8 cellular contexts compared by ENCODE assay signal in the genomic region with DNA sequence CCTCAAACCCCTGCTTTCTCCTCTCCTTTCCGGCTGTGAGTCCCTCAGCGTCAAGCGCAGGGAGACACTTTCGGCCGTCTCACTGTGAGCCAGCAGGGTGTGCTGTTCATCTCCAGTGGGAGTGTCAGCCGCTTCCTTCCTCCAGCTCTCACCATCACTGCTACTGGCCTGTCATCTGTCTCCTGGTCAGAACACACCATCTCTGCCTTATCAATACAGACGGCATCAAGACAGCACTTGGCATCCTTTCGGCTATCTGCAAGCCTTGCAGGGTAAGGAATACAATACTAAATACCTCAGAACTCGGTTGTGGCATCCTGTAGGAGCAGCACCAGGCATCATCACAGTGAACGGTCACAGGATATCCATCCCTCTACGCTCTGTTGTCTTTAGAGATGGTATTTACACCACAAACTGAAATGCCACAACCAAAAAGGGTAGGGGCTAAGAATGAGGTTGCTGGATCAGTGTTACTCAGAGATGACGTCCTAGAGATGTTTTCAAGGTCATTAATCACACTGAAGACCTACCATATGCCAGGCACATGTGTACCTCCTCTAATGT. TPM values are rescaled to one million over a fixed set of nuclear protein-coding genes. Genes with fewer than 3 reads are reported as not detected.
DNase-seq lines count a peak whose midpoint lies in the region; ATAC-seq, FAIRE-seq and TF ChIP-seq lines count a peak whose summit lies in the region.

No MANE protein-coding gene starts in this region.

- POLR2A ChIA-PET in GM12878 (lab: Charles Lee): no interaction called here

- SMC1A ChIA-PET in GM12878 (lab: Charles Lee; ENCODE audit: uncharacterized antibody, unreplicated experiment): no interaction called here

- intact Hi-C loops in GM12878 (cut with micrococcal nuclease; ENCODE audit: unreplicated experiment): no loop called here

- H3K27me3 ChIP-seq in GM12878 (replicated peaks in 1 of 2; ENCODE audit: control insufficient read depth in 2 of 2, insufficient read depth in 2 of 2, low read length in 1 of 2): no peaks in the 10 kb centered on the region

- no peaks in the 10 kb centered on the region for H3K79me2 ChIP-seq in GM12878 (ENCODE audit: control insufficient read depth, insufficient read depth, low read length)

- H4K20me1 ChIP-seq in GM12878 (ENCODE audit: control insufficient read depth, insufficient read depth): 0 out of 2 replicates have a peak, but pooled peaks cover 2% of the 10 kb centered on the region

- peak; percentile 49; the same call in 1 of the 2 replicates for TF ChIP-seq POLR2A in GM12878 (IDR thresholded peaks at IDR 0.05; ENCODE audit: low read depth, low read length)

- in situ Hi-C loops in GM12878 (cut with MboI): no loop called here

- WGBS in GM12878 (ENCODE audit: insufficient coverage, insufficient replicate concordance, low lambda C conversion rate, missing lambda C conversion rate): 86% methylated on average over 12 of the region's 12 CpGs

- no peaks in the 10 kb centered on the region for H3K9me3 ChIP-seq in GM12878 (replicated peaks; ENCODE audit: control insufficient read depth, insufficient read depth, low read length)

- no peak overlapping the region for H3K27ac ChIP-seq in GM12878 (ENCODE audit: control insufficient read depth, insufficient read depth)

- FAIRE-seq in GM12878 (lab: Jason Lieb, UNC) (peak; percentile 31), GM19239 (lab: Jason Lieb, UNC) (no peak)

- CTCF ChIA-PET in GM12878 (lab: Yijun Ruan, JAX): interaction anchor here (1.0 to 1.5 kb wide), 2 partner anchors 109 to 156 kb away, joined by 3 to 5 read pairs; no protein-coding TSS in a partner anchor

- H3K4me3 ChIP-seq in GM12878: no peak overlapping the region

- TF ChIP-seq RAD21 in GM12878 (IDR thresholded peaks at IDR 0.05; ENCODE audit: insufficient read depth, low read depth, low read length): no peak

- BruUV-seq in GM12878 (replicated peaks; lab: Mats Ljungman, UMichigan): no TSS peak

- ATAC-seq in GM12878 (peak; percentile 75), left lobe of liver (peak; percentile 75)

- RAD21 ChIA-PET in GM12878 (lab: Charles Lee; ENCODE audit: unreplicated experiment): no interaction called here

- H2AFZ ChIP-seq in GM12878 (ENCODE audit: control insufficient read depth, low read depth, low read length): no peak overlapping the region

- no peaks in the 10 kb centered on the region for H3K4me1 ChIP-seq in GM12878 (ENCODE audit: control insufficient read depth, insufficient read depth, low read length)

- no peak overlapping the region for H3K4me2 ChIP-seq in GM12878 (ENCODE audit: control insufficient read depth, insufficient read depth)

- DNase-seq in NCI-H510A treated with DMSO at 0.1 percent for 48 hours (lab: John Stamatoyannopoulos, UW) (peak; percentile 23), NCI-H510A (lab: John Stamatoyannopoulos, UW) (no peak), NCI-H1092 (lab: John Stamatoyannopoulos, UW) (peak; percentile 24), GM12878 (ENCODE audit: low read depth, low spot score) (no peak), left lobe of liver (ENCODE audit: low spot score) (no peak), GM19239 (ENCODE audit: insufficient read length, low spot score) (no peak), DMS79 (lab: John Stamatoyannopoulos, UW) (no peak), T-helper 1 cell (no peak)

- H3K9ac ChIP-seq in GM12878 (ENCODE audit: control insufficient read depth, insufficient read depth, low read length): no peak overlapping the region

- peak; percentile 23 to 34 (median 25); a peak in 4 of 6 replicates for TF ChIP-seq CTCF in GM12878 (IDR thresholded peaks at IDR 0.05 in 2 of 3, conservative IDR thresholded peaks at IDR 0.05 in 1 of 3; ENCODE audit: control insufficient read depth in 2 of 3, extremely low read depth in 1 of 3, insufficient read depth in 1 of 3, low read depth in 3 of 3, low read length in 3 of 3)

- H3K36me3 ChIP-seq in GM12878 (ENCODE audit: control insufficient read depth in 2 of 2, insufficient read depth in 2 of 2, low read length in 1 of 2): no peaks in the 10 kb centered on the region; a peak in 2 of 4 replicates

- no peak for TF ChIP-seq EP300 in GM12878 (IDR thresholded peaks at IDR 0.05; ENCODE audit: borderline replicate concordance in 1 of 2, control insufficient read depth in 1 of 2, low read depth in 2 of 2, low read length in 2 of 2)

TF ChIP-seq in GM12878, 131 proteins besides CTCF, POLR2A, EP300 and RAD21 (continues in another document):
- TF ChIP-seq RAD51 (IDR thresholded peaks at IDR 0.05): no peak
- TF ChIP-seq, protein P1, sequence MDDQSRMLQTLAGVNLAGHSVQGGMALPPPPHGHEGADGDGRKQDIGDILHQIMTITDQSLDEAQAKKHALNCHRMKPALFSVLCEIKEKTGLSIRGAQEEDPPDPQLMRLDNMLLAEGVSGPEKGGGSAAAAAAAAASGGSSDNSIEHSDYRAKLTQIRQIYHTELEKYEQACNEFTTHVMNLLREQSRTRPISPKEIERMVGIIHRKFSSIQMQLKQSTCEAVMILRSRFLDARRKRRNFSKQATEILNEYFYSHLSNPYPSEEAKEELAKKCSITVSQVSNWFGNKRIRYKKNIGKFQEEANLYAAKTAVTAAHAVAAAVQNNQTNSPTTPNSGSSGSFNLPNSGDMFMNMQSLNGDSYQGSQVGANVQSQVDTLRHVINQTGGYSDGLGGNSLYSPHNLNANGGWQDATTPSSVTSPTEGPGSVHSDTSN (IDR thresholded peaks at IDR 0.05; ENCODE audit: insufficient replicate concordance, low read depth, low read length): no peak
- TF ChIP-seq, protein P2, sequence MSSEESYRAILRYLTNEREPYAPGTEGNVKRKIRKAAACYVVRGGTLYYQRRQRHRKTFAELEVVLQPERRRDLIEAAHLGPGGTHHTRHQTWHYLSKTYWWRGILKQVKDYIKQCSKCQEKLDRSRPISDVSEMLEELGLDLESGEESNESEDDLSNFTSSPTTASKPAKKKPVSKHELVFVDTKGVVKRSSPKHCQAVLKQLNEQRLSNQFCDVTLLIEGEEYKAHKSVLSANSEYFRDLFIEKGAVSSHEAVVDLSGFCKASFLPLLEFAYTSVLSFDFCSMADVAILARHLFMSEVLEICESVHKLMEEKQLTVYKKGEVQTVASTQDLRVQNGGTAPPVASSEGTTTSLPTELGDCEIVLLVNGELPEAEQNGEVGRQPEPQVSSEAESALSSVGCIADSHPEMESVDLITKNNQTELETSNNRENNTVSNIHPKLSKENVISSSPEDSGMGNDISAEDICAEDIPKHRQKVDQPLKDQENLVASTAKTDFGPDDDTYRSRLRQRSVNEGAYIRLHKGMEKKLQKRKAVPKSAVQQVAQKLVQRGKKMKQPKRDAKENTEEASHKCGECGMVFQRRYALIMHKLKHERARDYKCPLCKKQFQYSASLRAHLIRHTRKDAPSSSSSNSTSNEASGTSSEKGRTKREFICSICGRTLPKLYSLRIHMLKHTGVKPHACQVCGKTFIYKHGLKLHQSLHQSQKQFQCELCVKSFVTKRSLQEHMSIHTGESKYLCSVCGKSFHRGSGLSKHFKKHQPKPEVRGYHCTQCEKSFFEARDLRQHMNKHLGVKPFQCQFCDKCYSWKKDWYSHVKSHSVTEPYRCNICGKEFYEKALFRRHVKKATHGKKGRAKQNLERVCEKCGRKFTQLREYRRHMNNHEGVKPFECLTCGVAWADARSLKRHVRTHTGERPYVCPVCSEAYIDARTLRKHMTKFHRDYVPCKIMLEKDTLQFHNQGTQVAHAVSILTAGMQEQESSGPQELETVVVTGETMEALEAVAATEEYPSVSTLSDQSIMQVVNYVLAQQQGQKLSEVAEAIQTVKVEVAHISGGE (CRISPR knock-in tag; IDR thresholded peaks at IDR 0.05): no peak
- no peak for TF ChIP-seq TAF1 (IDR thresholded peaks at IDR 0.05; ENCODE audit: borderline replicate concordance, low read depth, low read length)

RNA-seq across cellular contexts. Expression of a gene that starts 20.7 kb away (rescaled TPM):
- total RNA-seq in GM12878 (2013; cell fraction: nucleolus; rRNA removed): 0.38 and 0.88 TPM in 2 replicates
- total RNA-seq in GM12878 (2014; rRNA removed): 0.11 and 0.16 TPM in 2 replicates
- total RNA-seq in GM12878 (2014; rRNA removed; fragmentation: Illumina TruSeq; extraction: Trizol): 0.18 and 0.23 TPM in 2 replicates
- 0.21 and 0.53 TPM in 2 replicates for total RNA-seq in GM12878 (2021)
- polyA plus RNA-seq in GM12878 (2011; ENCODE audit: low read depth): 0.07 TPM
- polyA plus RNA-seq in GM12878 (2011; rRNA removed): 0.27 and 0.43 TPM in 2 replicates
- 0.28 and 0.34 TPM in 2 replicates for polyA plus RNA-seq in GM12878 (2011; cell fraction: cytosol; rRNA removed)
- polyA plus RNA-seq in GM12878 (2011; cell fraction: nucleus; rRNA removed): 0.94 and 1.2 TPM in 2 replicates
- polyA plus RNA-seq in GM12878 (2012): 0.09 and 0.18 TPM in 2 replicates
- 0.05 and 0.18 TPM in 2 replicates for polyA plus RNA-seq in GM12878 (2014; fragmentation: Illumina TruSeq; extraction: Trizol)
- under 1 TPM; 0.02 to 0.08 TPM for polyA plus RNA-seq in GM12878 (2014; fragmentation: Nextera tagmentation; extraction: Ambion mirVana)
- 0.10 and 0.13 TPM in 2 replicates for polyA plus RNA-seq in GM12878 (2014; rRNA removed)
- polyA plus RNA-seq in GM12878 (2016; fragmentation: Nextera tagmentation; extraction: Ambion mirVana): not detected
- polyA minus RNA-seq in GM12878 (2011; rRNA and poly(A)+ RNA removed): 0.21 and 0.73 TPM in 2 replicates
- polyA minus RNA-seq in GM12878 (2011; cell fraction: cytosol; rRNA and poly(A)+ RNA removed): 0.52 and 0.67 TPM in 2 replicates
- 0.12 and 0.38 TPM in 2 replicates for polyA minus RNA-seq in GM12878 (2011; cell fraction: nucleus; rRNA and poly(A)+ RNA removed)
- total RNA-seq in left lobe of liver: 8.0 TPM

RNA-seq across cellular contexts. Expression of a gene that starts 34.2 kb away (rescaled TPM):
- 145 and 165 TPM in 2 replicates for total RNA-seq in GM12878 (2013; cell fraction: nucleolus; rRNA removed)
- total RNA-seq in GM12878 (2014; rRNA removed) (27.2 and 28.4 TPM in 2 replicates), GM12878 (2014; rRNA removed; fragmentation: Illumina TruSeq; extraction: Trizol) (29.5 TPM in 2 replicates), GM12878 (2021) (33.9 and 37.9 TPM in 2 replicates), left lobe of liver (44.0 TPM)
- polyA plus RNA-seq in GM12878 (2011; ENCODE audit: low read depth): 23.4 TPM
- polyA plus RNA-seq in GM12878 (2011; rRNA removed) (31.0 and 35.2 TPM in 2 replicates), GM12878 (2014; fragmentation: Illumina TruSeq; extraction: Trizol) (36.4 and 40.9 TPM in 2 replicates), GM12878 (2014; fragmentation: Nextera tagmentation; extraction: Ambion mirVana) (1 to 10 TPM; 6.0 to 8.3 TPM), GM12878 (2014; rRNA removed) (39.4 and 47.4 TPM in 2 replicates), GM12878 (2016; fragmentation: Nextera tagmentation; extraction: Ambion mirVana) (10 to 100 TPM; 41.8 to 46.5 TPM)
- 25.7 and 28.3 TPM in 2 replicates for polyA plus RNA-seq in GM12878 (2011; cell fraction: cytosol; rRNA removed)
- 73.5 and 89.4 TPM in 2 replicates for polyA plus RNA-seq in GM12878 (2011; cell fraction: nucleus; rRNA removed)
- 19.0 and 26.4 TPM in 2 replicates for polyA plus RNA-seq in GM12878 (2012)
- 32.8 and 33.4 TPM in 2 replicates for polyA minus RNA-seq in GM12878 (2011; rRNA and poly(A)+ RNA removed)
- 9.0 and 18.5 TPM in 2 replicates for polyA minus RNA-seq in GM12878 (2011; cell fraction: cytosol; rRNA and poly(A)+ RNA removed)
- polyA minus RNA-seq in GM12878 (2011; cell fraction: nucleus; rRNA and poly(A)+ RNA removed): 26.1 and 44.9 TPM in 2 replicates

Comparison
In these comparisons a context has a peak if more than half of its experiments do, and no peak if none do; other contexts are left out.
1. DNase-seq: peak in NCI-H510A treated with DMSO at 0.1 percent for 48 hours (single experiment) and NCI-H1092 (single experiment); none in NCI-H510A (single experiment), GM12878 (single experiment), left lobe of liver (single experiment), GM19239 (single experiment), DMS79 (single experiment) and T-helper 1 cell (0 of 5).